9 cellular contexts compared by ENCODE assay signal in the genomic region with DNA sequence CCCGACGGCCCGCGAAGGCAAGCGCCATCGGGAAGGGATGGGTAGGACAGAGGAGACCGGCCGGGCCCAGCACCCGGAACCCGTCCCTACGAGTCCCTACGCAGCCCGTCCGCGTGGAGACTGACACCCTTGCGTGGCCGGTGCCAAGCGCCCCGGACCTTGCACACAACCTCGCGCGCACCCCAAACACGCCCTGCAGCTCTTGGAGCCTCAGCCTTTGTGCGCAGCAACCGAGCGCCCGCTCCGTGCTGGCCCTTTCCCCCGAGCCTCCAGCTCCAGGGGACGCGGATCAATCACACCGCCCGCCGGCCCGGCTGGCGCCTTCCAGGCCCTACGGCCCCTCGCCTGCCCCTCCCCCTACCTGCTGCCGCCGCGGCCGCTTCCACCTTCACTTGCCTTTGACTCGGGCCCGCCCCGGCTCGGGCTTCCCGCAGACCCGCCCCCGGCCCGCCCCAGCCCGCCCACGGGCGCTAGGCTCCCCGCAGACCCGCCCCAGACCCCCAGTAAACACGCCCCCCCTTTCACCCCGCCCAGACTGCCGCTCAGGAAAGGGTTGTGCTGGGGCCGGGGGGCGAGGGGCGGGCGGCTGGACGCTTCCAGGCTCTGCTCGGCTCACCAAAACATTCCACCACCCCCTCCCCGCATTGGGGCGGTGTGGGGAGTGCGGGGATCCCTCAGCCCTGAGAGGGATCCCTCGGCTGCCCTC. TPM values are rescaled to one million over a fixed set of nuclear protein-coding genes. Genes with fewer than 3 reads are reported as not detected.
A peak's percentile ranks its signal among the peaks of the same experiment; 100 is the strongest.
DNase-seq lines count a peak whose midpoint lies in the region; ATAC-seq and FAIRE-seq lines count a peak whose summit lies in the region.
"Had no signal": no experiment of that assay in that cellular context is flagged by ENCODE, and none has a peak within 500 bp of the region (broad histone marks: within the 10 kb centered on the region; RNA-seq: fewer than 3 reads in every experiment).

A gene (minus strand): TSS at position 394 of the 706 bp plus-strand sequence. CDS start 1,746 bp downstream, outside the sequence.

- H3K4me1 ChIP-seq in effector memory CD4-positive, alpha-beta T cell (ENCODE audit: control insufficient read depth, insufficient read depth, low read length, poor library complexity, severe bottlenecking): peaks cover 18% of the 10 kb centered on the region
- peaks cover 21% of the 10 kb centered on the region for H3K4me1 ChIP-seq in mesodermal cell (ENCODE audit: control insufficient read depth, insufficient read depth, low read length, poor library complexity, severe bottlenecking)

- peak; percentile 30 for DNase-seq in GM18507 (ENCODE audit: extremely low spot score, insufficient read length, low read depth)
- DNase-seq in NCI-H2171 treated with DMSO at 0.1 percent for 48 hours (lab: John Stamatoyannopoulos, UW): peak; percentile 80
- peak; percentile 21 to 29 (median 25) for DNase-seq in activated CD8-positive, alpha-beta memory T cell treated with anti-CD3 and anti-CD28 coated beads for 48 hours (ENCODE audit: low read depth in 2 of 3, low spot score in 2 of 3)
- peak; percentile 70 to 76 (median 72) for DNase-seq in effector memory CD4-positive, alpha-beta T cell
- peak; percentile 64 for DNase-seq in stimulated activated CD8-positive, alpha-beta memory T cell treated with anti-CD3 and anti-CD28 coated beads, Interleukin-12 subunit alpha, Interleukin-12 subunit beta, amount 100 ng/mL, for 4 hours (ENCODE audit: low read depth)
- DNase-seq in H4 (ENCODE audit: low spot score): no peak

- peak within 1 kb of the TSS; percentile 82 for H3K4me3 ChIP-seq in effector memory CD4-positive, alpha-beta T cell (ENCODE audit: insufficient read depth, low read depth, low read length, poor library complexity, severe bottlenecking)
- peak within 1 kb of the TSS; percentile 59 for H3K4me3 ChIP-seq in mesodermal cell (ENCODE audit: extremely low read depth, insufficient read depth, low read length, poor library complexity, severe bottlenecking)

- no peaks in the 10 kb centered on the region for H3K9me3 ChIP-seq in effector memory CD4-positive, alpha-beta T cell (ENCODE audit: control insufficient read depth, low read length)
- H3K9me3 ChIP-seq in mesodermal cell (ENCODE audit: control insufficient read depth, low read length): no peaks in the 10 kb centered on the region

- WGBS in mesodermal cell (ENCODE audit: insufficient coverage in 2 of 2), 2 experiments: 1 to 2% methylated on average over 22 to 38 of the region's 68 CpGs

- ATAC-seq in HG03095 (IDR thresholded peaks at IDR 0.05; ENCODE audit: unreplicated experiment): no peak

- H3K36me3 ChIP-seq in effector memory CD4-positive, alpha-beta T cell (ENCODE audit: control insufficient read depth, insufficient read depth, low read length): no peaks in the 10 kb centered on the region
- peaks cover 23% of the 10 kb centered on the region for H3K36me3 ChIP-seq in mesodermal cell (ENCODE audit: control insufficient read depth, insufficient read depth, low read length)

- no peaks in the 10 kb centered on the region for H3K27me3 ChIP-seq in effector memory CD4-positive, alpha-beta T cell (replicated peaks; ENCODE audit: control insufficient read depth, insufficient read depth, low read length, poor library complexity, severe bottlenecking)

- FAIRE-seq in GM18507 (lab: Jason Lieb, UNC): no peak
- FAIRE-seq: islet of Langerhans had no signal

- peak within 1 kb of the TSS; percentile 50 for H3K27ac ChIP-seq in effector memory CD4-positive, alpha-beta T cell (ENCODE audit: insufficient read depth, low read length, poor library complexity, severe bottlenecking)
- peak within 1 kb of the TSS; percentile 83 for H3K27ac ChIP-seq in mesodermal cell (ENCODE audit: low read depth, low read length, severe bottlenecking)

RNA-seq across cellular contexts. Expression of the gene that starts here (rescaled TPM):
- 119 TPM for polyA plus RNA-seq in mesodermal cell (2013, experiment 1 of 2)
- 107 TPM for polyA plus RNA-seq in mesodermal cell (2013, experiment 2 of 2)
- total RNA-seq in H4 (2014; rRNA removed; shearing (Covaris generic)): 1.3 and 8.5 TPM in 2 replicates
